Comparison of ENCODE assay signal across 8 cellular contexts in genomic region chr10:89189211-89189734, GRCh38. TPM values are rescaled to one million over a fixed set of nuclear protein-coding genes. Genes with fewer than 3 reads are reported as not detected.
"Had no signal": no experiment of that assay in that cellular context is flagged by ENCODE, and none has a peak within 500 bp of the region (broad histone marks: within the 10 kb centered on the region; RNA-seq: fewer than 3 reads in every experiment).

No MANE protein-coding gene starts in this region.

- ATAC-seq: HCT116 had no signal

- H3K27ac ChIP-seq: GM23248 had no signal

- H3K9me3 ChIP-seq: HAP-1 had no signal

- H2AFZ ChIP-seq: GM23248 had no signal

- H3K4me3 ChIP-seq: GM23248, HAP-1 had no signal

- H3K4me1 ChIP-seq: HAP-1 had no signal

- H3K36me3 ChIP-seq: HAP-1 had no signal

- DNase-seq: GM23248, GOT3, H7 had no signal

- FAIRE-seq: HTR-8/SVneo had no signal

- H3K9ac ChIP-seq: GM23248 had no signal

RNA-seq across cellular contexts. Expression of gene CH25H, which starts 17.8 kb away (rescaled TPM):
- total RNA-seq: H7, HT-29 had no signal
- polyA plus RNA-seq: IgD-negative memory B cell had no signal
